Comparison of ENCODE assay signal across 8 cellular contexts in the genomic region with DNA sequence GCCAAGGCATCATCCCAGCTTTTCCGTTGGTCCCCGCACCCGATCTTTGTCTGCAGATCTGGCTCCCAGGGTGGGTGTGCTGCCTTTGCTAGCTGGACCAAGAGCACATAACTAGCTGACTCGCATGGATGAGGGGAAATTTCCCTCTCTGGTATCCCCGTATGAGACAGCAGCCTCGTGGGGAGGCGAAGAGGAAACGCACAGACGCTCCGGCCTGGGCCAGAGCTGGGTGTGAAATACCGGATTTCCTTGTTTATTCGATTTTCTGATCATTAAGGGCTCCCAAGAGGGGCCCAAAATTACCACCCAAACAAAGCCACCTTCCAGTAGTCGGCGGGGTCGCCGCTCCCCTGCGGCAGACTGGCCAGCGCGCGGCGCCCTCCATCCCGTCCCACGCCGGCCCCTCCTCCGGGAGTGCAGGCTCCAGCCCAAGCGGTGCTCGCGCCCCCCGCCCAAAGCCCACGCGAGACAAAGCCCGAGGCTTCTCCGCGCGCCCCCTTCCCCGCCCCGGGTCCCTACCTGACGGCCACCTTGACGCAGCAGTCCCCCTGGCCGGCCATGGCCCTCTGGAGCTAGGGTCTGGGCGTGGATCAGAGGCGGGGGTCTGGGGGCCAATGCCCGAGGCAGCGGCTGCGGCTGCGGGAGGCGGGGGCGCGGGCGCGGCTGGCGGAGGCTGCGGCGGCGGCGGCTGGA. TPM values are rescaled to one million over a fixed set of nuclear protein-coding genes. Genes with fewer than 3 reads are reported as not detected.
DNase-seq lines count a peak whose midpoint lies in the region; ATAC-seq and TF ChIP-seq lines count a peak whose summit lies in the region.

No MANE protein-coding gene starts in this region.

- peaks cover 16% of the 10 kb centered on the region for H3K27me3 ChIP-seq in cardiac muscle cell
- no peaks in the 10 kb centered on the region for H3K27me3 ChIP-seq in effector memory CD4-positive, alpha-beta T cell (replicated peaks; ENCODE audit: control insufficient read depth, insufficient read depth, low read length, poor library complexity, severe bottlenecking)

- H3K4me3 ChIP-seq in cardiac muscle cell, result peak overlapping the region; percentile 64
- H3K4me3 ChIP-seq in effector memory CD4-positive, alpha-beta T cell (ENCODE audit: insufficient read depth, low read depth, low read length, poor library complexity, severe bottlenecking), result peak overlapping the region; percentile 83

- H3K4me3 Mint-ChIP-seq in natural killer cell treated with Interleukin-12 subunit alpha and Interleukin-12 subunit beta and Interleukin-15 and Interleukin-18, amount 100 ng/mL, for 72 hours, result peak overlapping the region; percentile 96

- H3K4me1 ChIP-seq in cardiac muscle cell (ENCODE audit: low read depth), result peaks cover 7% of the 10 kb centered on the region
- H3K4me1 ChIP-seq in effector memory CD4-positive, alpha-beta T cell (ENCODE audit: control insufficient read depth, insufficient read depth, low read length, poor library complexity, severe bottlenecking), result peaks cover 60% of the 10 kb centered on the region

- peak overlapping the region; percentile 95 to 99 for H3K27ac Mint-ChIP-seq in natural killer cell treated with Interleukin-12 subunit alpha and Interleukin-12 subunit beta and Interleukin-15 and Interleukin-18, amount 100 ng/mL, for 72 hours

- no peaks in the 10 kb centered on the region for H3K9me3 Mint-ChIP-seq in natural killer cell treated with Interleukin-12 subunit alpha and Interleukin-12 subunit beta and Interleukin-15 and Interleukin-18, amount 100 ng/mL, for 72 hours

- no peak overlapping the region for H3K27ac ChIP-seq in cardiac muscle cell
- peak overlapping the region; percentile 81 for H3K27ac ChIP-seq in effector memory CD4-positive, alpha-beta T cell (ENCODE audit: insufficient read depth, low read length, poor library complexity, severe bottlenecking)

- CTCF ChIA-PET in HEK293T (lab: Yijun Ruan, JAX), result interaction anchor here (1.5 to 2.5 kb wide), 2 partner anchors 43 to 51 kb away, joined by 4 to 6 read pairs; no protein-coding TSS in a partner anchor

- H3K27me3 Mint-ChIP-seq in natural killer cell treated with Interleukin-12 subunit alpha and Interleukin-12 subunit beta and Interleukin-15 and Interleukin-18, amount 100 ng/mL, for 72 hours, result no peaks in the 10 kb centered on the region

- H3K36me3 ChIP-seq in cardiac muscle cell, result no peaks in the 10 kb centered on the region
- no peaks in the 10 kb centered on the region for H3K36me3 ChIP-seq in effector memory CD4-positive, alpha-beta T cell (ENCODE audit: control insufficient read depth, insufficient read depth, low read length)

- POLR2A ChIA-PET in HEK293T (lab: Yijun Ruan, JAX), result no interaction called here

- ATAC-seq in Right ventricle myocardium inferior, result no peak
- ATAC-seq in natural killer cell treated with Interleukin-12 subunit alpha and Interleukin-12 subunit beta and Interleukin-15 and Interleukin-18, amount 100 ng/mL, for 72 hours, result peak; percentile 32 to 37
- no peak for ATAC-seq in GM21423 (IDR thresholded peaks at IDR 0.05; ENCODE audit: unreplicated experiment)
- ATAC-seq in HG02763 (IDR thresholded peaks at IDR 0.05; ENCODE audit: unreplicated experiment), result no peak

- DNase-seq in cardiac muscle cell (ENCODE audit: low read depth in 1 of 2, low spot score in 1 of 2), result no peak
- no peak for DNase-seq in Right ventricle myocardium inferior (ENCODE audit: missing footprints)
- DNase-seq in UCSD-AML1 (lab: John Stamatoyannopoulos, UW; ENCODE audit: unreplicated experiment), result peak; percentile 41
- DNase-seq in effector memory CD4-positive, alpha-beta T cell, result peak in 2 of 3 donors; percentile 29 to 33
- DNase-seq in natural killer cell treated with Interleukin-12 subunit alpha and Interleukin-12 subunit beta and Interleukin-15 and Interleukin-18, amount 100 ng/mL, for 72 hours (ENCODE audit: low spot score), result peak; percentile 76
- no peak for DNase-seq in HEK293T (ENCODE audit: extremely low spot score)

- H3K9me3 ChIP-seq in cardiac muscle cell (ENCODE audit: low read depth), result no peaks in the 10 kb centered on the region
- no peaks in the 10 kb centered on the region for H3K9me3 ChIP-seq in effector memory CD4-positive, alpha-beta T cell (ENCODE audit: control insufficient read depth, low read length)

- intact Hi-C loops in Right ventricle myocardium inferior (cut with DNase I), result loop anchor here (5.0 kb wide), 1 partner anchor 51 kb away; no protein-coding TSS in a partner anchor

- TF ChIP-seq CTCF in cardiac muscle cell (IDR thresholded peaks at IDR 0.05; ENCODE audit: low read depth, low read length), result no peak

- peaks cover 59 to 74% of the 10 kb centered on the region in 2 donors for H3K4me1 Mint-ChIP-seq in natural killer cell treated with Interleukin-12 subunit alpha and Interleukin-12 subunit beta and Interleukin-15 and Interleukin-18, amount 100 ng/mL, for 72 hours (ENCODE audit: low read depth in 2 of 2)

- H3K36me3 Mint-ChIP-seq in natural killer cell treated with Interleukin-12 subunit alpha and Interleukin-12 subunit beta and Interleukin-15 and Interleukin-18, amount 100 ng/mL, for 72 hours, result no peaks in the 10 kb centered on the region

TF ChIP-seq in HEK293T, 16 proteins besides CTCF, POLR2A, EP300 and RAD21:
- TF ChIP-seq, protein P1, sequence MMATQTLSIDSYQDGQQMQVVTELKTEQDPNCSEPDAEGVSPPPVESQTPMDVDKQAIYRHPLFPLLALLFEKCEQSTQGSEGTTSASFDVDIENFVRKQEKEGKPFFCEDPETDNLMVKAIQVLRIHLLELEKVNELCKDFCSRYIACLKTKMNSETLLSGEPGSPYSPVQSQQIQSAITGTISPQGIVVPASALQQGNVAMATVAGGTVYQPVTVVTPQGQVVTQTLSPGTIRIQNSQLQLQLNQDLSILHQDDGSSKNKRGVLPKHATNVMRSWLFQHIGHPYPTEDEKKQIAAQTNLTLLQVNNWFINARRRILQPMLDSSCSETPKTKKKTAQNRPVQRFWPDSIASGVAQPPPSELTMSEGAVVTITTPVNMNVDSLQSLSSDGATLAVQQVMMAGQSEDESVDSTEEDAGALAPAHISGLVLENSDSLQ (IDR thresholded peaks at IDR 0.05), result no peak
- no peak for TF ChIP-seq SUZ12 (IDR thresholded peaks at IDR 0.05)
- TF ChIP-seq BHLHE40 (IDR thresholded peaks at IDR 0.05; ENCODE audit: borderline replicate concordance), result no peak
- no peak for TF ChIP-seq SP1 (IDR thresholded peaks at IDR 0.05)
- no peak for TF ChIP-seq ZNF384 (IDR thresholded peaks at IDR 0.05)
- TF ChIP-seq LEF1 (IDR thresholded peaks at IDR 0.05; ENCODE audit: borderline replicate concordance), result no peak
- no peak for TF ChIP-seq ARNT (IDR thresholded peaks at IDR 0.05)
- TF ChIP-seq TARDBP (IDR thresholded peaks at IDR 0.05), result no peak
- no peak for TF ChIP-seq CTBP1 (IDR thresholded peaks at IDR 0.05; ENCODE audit: borderline replicate concordance)
- no peak for TF ChIP-seq ELF4 (IDR thresholded peaks at IDR 0.05)
- TF ChIP-seq HDGF (IDR thresholded peaks at IDR 0.05; ENCODE audit: borderline replicate concordance), result no peak
- TF ChIP-seq FOXK2 (IDR thresholded peaks at IDR 0.05), result no peak
- TF ChIP-seq FOXA1 (IDR thresholded peaks at IDR 0.05), result no peak

RNA-seq across cellular contexts. Expression of gene KIF21B, which starts 0.5 kb away (rescaled TPM):
- total RNA-seq in cardiac muscle cell (2.4 and 3.5 TPM in 2 replicates), Right ventricle myocardium inferior (0.43 TPM)
- 0.29 and 1.1 TPM in 2 replicates for polyA plus RNA-seq in cardiac muscle cell
- total RNA-seq in natural killer cell treated with Interleukin-12 subunit alpha and Interleukin-12 subunit beta and Interleukin-15 and Interleukin-18, amount 100 ng/mL, for 72 hours, result 10 to 100 TPM; 71.1 to 93.3 TPM

Comparison
In these comparisons a context has a peak if more than half of its experiments do, and no peak if none do; other contexts are left out.
1. DNase-seq: peak in UCSD-AML1 (single experiment), effector memory CD4-positive, alpha-beta T cell (2 of 3) and natural killer cell treated with Interleukin-12 subunit alpha and Interleukin-12 subunit beta and Interleukin-15 and Interleukin-18, amount 100 ng/mL, for 72 hours (single experiment); none in cardiac muscle cell (0 of 2), Right ventricle myocardium inferior (single experiment) and HEK293T (single experiment).
2. ATAC-seq: peak in natural killer cell treated with Interleukin-12 subunit alpha and Interleukin-12 subunit beta and Interleukin-15 and Interleukin-18, amount 100 ng/mL, for 72 hours (2 of 2); none in Right ventricle myocardium inferior (single experiment), GM21423 (single experiment) and HG02763 (single experiment).
3. RNA of gene KIF21B, which starts 0.5 kb away (total RNA-seq): 71.1 to 93.3 TPM in natural killer cell treated with Interleukin-12 subunit alpha and Interleukin-12 subunit beta and Interleukin-15 and Interleukin-18, amount 100 ng/mL, for 72 hours; 2.4 to 3.5 TPM in cardiac muscle cell and 0.43 TPM in Right ventricle myocardium inferior (single experiment); every median in the first group is over 10 times any median in the second.